23 cellular contexts compared by ENCODE assay signal in genomic region chr18:10300739-10301138, GRCh38.
"Had no signal": no experiment of that assay in that cellular context is flagged by ENCODE, and none has a peak within 500 bp of the region (broad histone marks: within the 10 kb centered on the region; RNA-seq: fewer than 3 reads in every experiment).

No MANE protein-coding gene starts in this region.

- H3K36me3 ChIP-seq: MG63, SJCRH30 had no signal

- H3K9me3 ChIP-seq: MG63, SJCRH30 had no signal

- ATAC-seq: Panc1, PC-3, Right ventricle myocardium inferior, SK-N-SH treated with all-trans-retinoic acid at 6 μM for 48 hours had no signal

- H3K4me1 ChIP-seq: SJCRH30 had no signal

- H3K4me2 ChIP-seq: KMS-11 had no signal

- H3K4me3 ChIP-seq: MG63, SJCRH30 had no signal

- H3K9ac ChIP-seq: KMS-11 had no signal

- H3K27me3 ChIP-seq: MG63, SJCRH30 had no signal

- H3K27ac ChIP-seq: KMS-11, SJCRH30 had no signal

- DNase-seq: IMR-90, MG63, NCI-H1092, NCI-H1105 treated with DMSO at 0.1 percent for 48 hours, NCI-H1417 treated with DMSO at 0.1 percent for 48 hours, NCI-H146, NCI-H1694 treated with DMSO at 0.1 percent for 48 hours, NCI-H1930, NCI-H2081, NCI-H2171, NCI-H226, NCI-H446, NCI-H510A, NCI-H524 treated with DMSO at 0.1 percent for 48 hours, NCI-H69, NCI-H774, PC-3, SHP77 treated with DMSO at 0.1 percent for 48 hours, SJCRH30 had no signal
